In genomic region chr17:47941998-47942490, GRCh38 we compare ENCODE assay signal across 1 cellular context.
TF ChIP-seq lines count a peak whose summit lies in the region.

No MANE protein-coding gene starts in this region.

TF ChIP-seq in HepG2, 621 proteins besides CTCF, POLR2A, EP300 and RAD21 (continued from another document):
- TF ChIP-seq KMT2B (CRISPR knock-in tag; IDR thresholded peaks at IDR 0.05), result no peak
- TF ChIP-seq HMG20B (CRISPR knock-in tag; conservative IDR thresholded peaks at IDR 0.05), result no peak
- TF ChIP-seq ZNF737 (CRISPR knock-in tag; IDR thresholded peaks at IDR 0.05; ENCODE audit: borderline replicate concordance), result no peak
- 0 out of 2 replicates have a peak, but pooled peaks have one; percentile 8 for TF ChIP-seq ZNF556 (CRISPR knock-in tag; IDR thresholded peaks at IDR 0.05; ENCODE audit: borderline replicate concordance)
- no peak for TF ChIP-seq GPBP1L1 (CRISPR knock-in tag; IDR thresholded peaks at IDR 0.05)
- TF ChIP-seq NAIF1 (CRISPR knock-in tag; IDR thresholded peaks at IDR 0.05; ENCODE audit: borderline replicate concordance), result no peak
- no peak for TF ChIP-seq ARID5B (CRISPR knock-in tag; IDR thresholded peaks at IDR 0.05)
- TF ChIP-seq CEBPZ (IDR thresholded peaks at IDR 0.05; ENCODE audit: low read length), result no peak
- no peak for TF ChIP-seq RARA (CRISPR knock-in tag; IDR thresholded peaks at IDR 0.05)
- TF ChIP-seq, protein P1, sequence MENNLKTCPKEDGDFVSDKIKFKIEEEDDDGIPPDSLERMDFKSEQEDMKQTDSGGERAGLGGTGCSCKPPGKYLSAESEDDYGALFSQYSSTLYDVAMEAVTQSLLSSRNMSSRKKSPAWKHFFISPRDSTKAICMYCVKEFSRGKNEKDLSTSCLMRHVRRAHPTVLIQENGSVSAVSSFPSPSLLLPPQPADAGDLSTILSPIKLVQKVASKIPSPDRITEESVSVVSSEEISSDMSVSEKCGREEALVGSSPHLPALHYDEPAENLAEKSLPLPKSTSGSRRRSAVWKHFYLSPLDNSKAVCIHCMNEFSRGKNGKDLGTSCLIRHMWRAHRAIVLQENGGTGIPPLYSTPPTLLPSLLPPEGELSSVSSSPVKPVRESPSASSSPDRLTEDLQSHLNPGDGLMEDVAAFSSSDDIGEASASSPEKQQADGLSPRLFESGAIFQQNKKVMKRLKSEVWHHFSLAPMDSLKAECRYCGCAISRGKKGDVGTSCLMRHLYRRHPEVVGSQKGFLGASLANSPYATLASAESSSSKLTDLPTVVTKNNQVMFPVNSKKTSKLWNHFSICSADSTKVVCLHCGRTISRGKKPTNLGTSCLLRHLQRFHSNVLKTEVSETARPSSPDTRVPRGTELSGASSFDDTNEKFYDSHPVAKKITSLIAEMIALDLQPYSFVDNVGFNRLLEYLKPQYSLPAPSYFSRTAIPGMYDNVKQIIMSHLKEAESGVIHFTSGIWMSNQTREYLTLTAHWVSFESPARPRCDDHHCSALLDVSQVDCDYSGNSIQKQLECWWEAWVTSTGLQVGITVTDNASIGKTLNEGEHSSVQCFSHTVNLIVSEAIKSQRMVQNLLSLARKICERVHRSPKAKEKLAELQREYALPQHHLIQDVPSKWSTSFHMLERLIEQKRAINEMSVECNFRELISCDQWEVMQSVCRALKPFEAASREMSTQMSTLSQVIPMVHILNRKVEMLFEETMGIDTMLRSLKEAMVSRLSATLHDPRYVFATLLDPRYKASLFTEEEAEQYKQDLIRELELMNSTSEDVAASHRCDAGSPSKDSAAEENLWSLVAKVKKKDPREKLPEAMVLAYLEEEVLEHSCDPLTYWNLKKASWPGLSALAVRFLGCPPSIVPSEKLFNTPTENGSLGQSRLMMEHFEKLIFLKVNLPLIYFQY (CRISPR knock-in tag; IDR thresholded peaks at IDR 0.05; ENCODE audit: borderline replicate concordance), result no peak
- TF ChIP-seq, protein P2, sequence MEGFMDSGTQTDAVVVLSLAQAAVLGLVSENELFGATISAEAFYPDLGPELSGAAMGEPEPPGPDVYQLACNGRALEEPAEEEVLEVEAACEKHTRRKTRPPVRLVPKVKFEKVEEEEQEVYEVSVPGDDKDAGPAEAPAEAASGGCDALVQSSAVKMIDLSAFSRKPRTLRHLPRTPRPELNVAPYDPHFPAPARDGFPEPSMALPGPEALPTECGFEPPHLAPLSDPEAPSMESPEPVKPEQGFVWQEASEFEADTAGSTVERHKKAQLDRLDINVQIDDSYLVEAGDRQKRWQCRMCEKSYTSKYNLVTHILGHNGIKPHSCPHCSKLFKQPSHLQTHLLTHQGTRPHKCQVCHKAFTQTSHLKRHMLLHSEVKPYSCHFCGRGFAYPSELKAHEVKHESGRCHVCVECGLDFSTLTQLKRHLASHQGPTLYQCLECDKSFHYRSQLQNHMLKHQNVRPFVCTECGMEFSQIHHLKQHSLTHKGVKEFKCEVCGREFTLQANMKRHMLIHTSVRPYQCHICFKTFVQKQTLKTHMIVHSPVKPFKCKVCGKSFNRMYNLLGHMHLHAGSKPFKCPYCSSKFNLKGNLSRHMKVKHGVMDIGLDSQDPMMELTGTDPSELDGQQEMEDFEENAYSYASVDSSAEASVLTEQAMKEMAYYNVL (CRISPR knock-in tag; IDR thresholded peaks at IDR 0.05; ENCODE audit: borderline replicate concordance), result no peak
- TF ChIP-seq ZNF17 (CRISPR knock-in tag; IDR thresholded peaks at IDR 0.05), result no peak
- TF ChIP-seq CENPBD1 (CRISPR knock-in tag; IDR thresholded peaks at IDR 0.05; ENCODE audit: borderline replicate concordance, low read depth), result no peak
- no peak for TF ChIP-seq MAF1 (CRISPR knock-in tag; IDR thresholded peaks at IDR 0.05; ENCODE audit: borderline replicate concordance)
- TF ChIP-seq ZFY (CRISPR knock-in tag; IDR thresholded peaks at IDR 0.05), result no peak
- no peak for TF ChIP-seq BRCA1 (CRISPR knock-in tag; IDR thresholded peaks at IDR 0.05)
- TF ChIP-seq TMF1 (CRISPR knock-in tag; IDR thresholded peaks at IDR 0.05; ENCODE audit: low read depth), result 0 out of 2 replicates have a peak, but pooled peaks have one; percentile 2
- peak; percentile 76 for TF ChIP-seq HNF4A (CRISPR knock-in tag; IDR thresholded peaks at IDR 0.05)
- no peak for TF ChIP-seq ZNF614 (CRISPR knock-in tag; IDR thresholded peaks at IDR 0.05; ENCODE audit: borderline replicate concordance)
- TF ChIP-seq PRMT3 (CRISPR knock-in tag; IDR thresholded peaks at IDR 0.05; ENCODE audit: borderline replicate concordance, low read depth), result no peak
- TF ChIP-seq, protein P3, sequence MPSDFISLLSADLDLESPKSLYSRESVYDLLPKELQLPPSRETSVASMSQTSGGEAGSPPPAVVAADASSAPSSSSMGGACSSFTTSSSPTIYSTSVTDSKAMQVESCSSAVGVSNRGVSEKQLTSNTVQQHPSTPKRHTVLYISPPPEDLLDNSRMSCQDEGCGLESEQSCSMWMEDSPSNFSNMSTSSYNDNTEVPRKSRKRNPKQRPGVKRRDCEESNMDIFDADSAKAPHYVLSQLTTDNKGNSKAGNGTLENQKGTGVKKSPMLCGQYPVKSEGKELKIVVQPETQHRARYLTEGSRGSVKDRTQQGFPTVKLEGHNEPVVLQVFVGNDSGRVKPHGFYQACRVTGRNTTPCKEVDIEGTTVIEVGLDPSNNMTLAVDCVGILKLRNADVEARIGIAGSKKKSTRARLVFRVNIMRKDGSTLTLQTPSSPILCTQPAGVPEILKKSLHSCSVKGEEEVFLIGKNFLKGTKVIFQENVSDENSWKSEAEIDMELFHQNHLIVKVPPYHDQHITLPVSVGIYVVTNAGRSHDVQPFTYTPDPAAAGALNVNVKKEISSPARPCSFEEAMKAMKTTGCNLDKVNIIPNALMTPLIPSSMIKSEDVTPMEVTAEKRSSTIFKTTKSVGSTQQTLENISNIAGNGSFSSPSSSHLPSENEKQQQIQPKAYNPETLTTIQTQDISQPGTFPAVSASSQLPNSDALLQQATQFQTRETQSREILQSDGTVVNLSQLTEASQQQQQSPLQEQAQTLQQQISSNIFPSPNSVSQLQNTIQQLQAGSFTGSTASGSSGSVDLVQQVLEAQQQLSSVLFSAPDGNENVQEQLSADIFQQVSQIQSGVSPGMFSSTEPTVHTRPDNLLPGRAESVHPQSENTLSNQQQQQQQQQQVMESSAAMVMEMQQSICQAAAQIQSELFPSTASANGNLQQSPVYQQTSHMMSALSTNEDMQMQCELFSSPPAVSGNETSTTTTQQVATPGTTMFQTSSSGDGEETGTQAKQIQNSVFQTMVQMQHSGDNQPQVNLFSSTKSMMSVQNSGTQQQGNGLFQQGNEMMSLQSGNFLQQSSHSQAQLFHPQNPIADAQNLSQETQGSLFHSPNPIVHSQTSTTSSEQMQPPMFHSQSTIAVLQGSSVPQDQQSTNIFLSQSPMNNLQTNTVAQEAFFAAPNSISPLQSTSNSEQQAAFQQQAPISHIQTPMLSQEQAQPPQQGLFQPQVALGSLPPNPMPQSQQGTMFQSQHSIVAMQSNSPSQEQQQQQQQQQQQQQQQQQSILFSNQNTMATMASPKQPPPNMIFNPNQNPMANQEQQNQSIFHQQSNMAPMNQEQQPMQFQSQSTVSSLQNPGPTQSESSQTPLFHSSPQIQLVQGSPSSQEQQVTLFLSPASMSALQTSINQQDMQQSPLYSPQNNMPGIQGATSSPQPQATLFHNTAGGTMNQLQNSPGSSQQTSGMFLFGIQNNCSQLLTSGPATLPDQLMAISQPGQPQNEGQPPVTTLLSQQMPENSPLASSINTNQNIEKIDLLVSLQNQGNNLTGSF (CRISPR knock-in tag; IDR thresholded peaks at IDR 0.05), result no peak
- TF ChIP-seq UBTF (CRISPR knock-in tag; IDR thresholded peaks at IDR 0.05), result no peak
- no peak; the same call in 1 of the 2 replicates for TF ChIP-seq DNMT3B (CRISPR knock-in tag; conservative IDR thresholded peaks at IDR 0.05)
- TF ChIP-seq ZNF670 (CRISPR knock-in tag; IDR thresholded peaks at IDR 0.05; ENCODE audit: borderline replicate concordance), result no peak; the same call in 1 of the 2 replicates
- TF ChIP-seq ELF3 (CRISPR knock-in tag; IDR thresholded peaks at IDR 0.05), result no peak
